1 cellular context compared by ENCODE assay signal in genomic region chr10:26391701-26392695, GRCh38.
TF ChIP-seq lines count a peak whose summit lies in the region.

No MANE protein-coding gene starts in this region.

TF ChIP-seq in WTC11, 78 proteins besides CTCF, POLR2A, EP300 and RAD21 (continued from another document):
- TF ChIP-seq AR (CRISPR knock-in tag; IDR thresholded peaks at IDR 0.05), result no peak
- TF ChIP-seq ZNF423 (CRISPR knock-in tag; IDR thresholded peaks at IDR 0.05), result peak; percentile 65
